In the genomic region with DNA sequence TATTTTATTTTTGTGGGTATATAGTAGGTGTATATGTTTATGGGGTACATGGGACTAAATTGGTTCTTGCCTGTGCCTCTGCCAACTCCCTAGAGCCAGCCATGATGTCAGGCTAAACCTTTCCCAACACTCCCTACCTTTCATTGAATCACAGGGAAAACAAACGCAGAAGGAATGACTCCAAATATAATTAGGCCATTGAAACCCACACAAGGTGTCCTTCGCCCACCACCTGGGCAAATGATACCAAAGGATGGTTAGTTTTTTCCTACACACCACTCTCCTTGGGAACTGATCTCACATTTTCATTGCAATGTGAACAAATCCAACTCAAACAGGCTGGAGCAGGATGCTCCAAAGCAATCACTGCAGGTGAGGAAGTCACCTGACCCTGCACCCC, we compare ENCODE assay signal across 18 cellular contexts. TPM values are rescaled to one million over a fixed set of nuclear protein-coding genes. Genes with fewer than 3 reads are reported as not detected.
A peak's percentile ranks its signal among the peaks of the same experiment; 100 is the strongest.
DNase-seq lines count a peak whose midpoint lies in the region; ATAC-seq and TF ChIP-seq lines count a peak whose summit lies in the region.
"Had no signal": no experiment of that assay in that cellular context is flagged by ENCODE, and none has a peak within 500 bp of the region (broad histone marks: within the 10 kb centered on the region; RNA-seq: fewer than 3 reads in every experiment).

No MANE protein-coding gene starts in this region.

- TF ChIP-seq EP300 in Ishikawa (IDR thresholded peaks at IDR 0.05; ENCODE audit: borderline replicate concordance) (no peak), sigmoid colon (IDR thresholded peaks at IDR 0.05) (no peak), gastroesophageal sphincter (IDR thresholded peaks at IDR 0.05) (no peak)

- intact Hi-C loops in sigmoid colon (cut with DNase I) = no loop called here

- H3K36me3 ChIP-seq in sigmoid colon (peaks cover 0 to 27% (median 2%) of the 10 kb centered on the region in 4 donors), gastroesophageal sphincter (peaks cover 0 to 29% of the 10 kb centered on the region in 2 donors)

- TF ChIP-seq RAD21 in Ishikawa (IDR thresholded peaks at IDR 0.05; ENCODE audit: low read depth) = no peak

- H3K27ac ChIP-seq in sigmoid colon (peak overlapping the region in 2 of 4 donors; percentile 17 to 87), gastroesophageal sphincter (peak overlapping the region in 1 of 4 donors; percentile 35)
- H3K27ac ChIP-seq: Peyer's patch had no signal

- TF ChIP-seq CTCF in WTC11 (IDR thresholded peaks at IDR 0.05) = no peak
- no peak for TF ChIP-seq CTCF in sigmoid colon (IDR thresholded peaks at IDR 0.05)
- TF ChIP-seq CTCF in gastroesophageal sphincter (IDR thresholded peaks at IDR 0.05) = no peak

- H3K27me3 ChIP-seq in sigmoid colon (no peaks in the 10 kb centered on the region), gastroesophageal sphincter (no peaks in the 10 kb centered on the region)
- H3K27me3 ChIP-seq: Peyer's patch had no signal

- peaks cover 22% of the 10 kb centered on the region for H3K36me3 Mint-ChIP-seq in WTC11

- H3K9me3 Mint-ChIP-seq in WTC11 = no peaks in the 10 kb centered on the region
- H3K9me3 Mint-ChIP-seq: CD8-positive, alpha-beta T cell had no signal

- POLR2A ChIA-PET in WTC11 (lab: Charles Lee) = no interaction called here

- 56 to 85% methylated on average over 2 of the region's 2 CpGs for WGBS in sigmoid colon, 2 donors
- WGBS in gastroesophageal sphincter (ENCODE audit: low coverage in 1 of 2), 2 donors = 50 to 57% methylated on average over 1 to 2 of the region's 2 CpGs

- H3K27me3 Mint-ChIP-seq in WTC11 (ENCODE audit: low read depth) = no peaks in the 10 kb centered on the region
- H3K27me3 Mint-ChIP-seq: B cell had no signal

- ATAC-seq in WTC11 = no peak
- ATAC-seq in GM19467 (IDR thresholded peaks at IDR 0.05; ENCODE audit: unreplicated experiment) = no peak
- no peak for ATAC-seq in gastroesophageal sphincter
- ATAC-seq: CD8-positive, alpha-beta T cell; SK-N-SH treated with all-trans-retinoic acid at 6 μM for 48 hours had no signal

- no peak overlapping the region for H3K4me3 Mint-ChIP-seq in WTC11
- H3K4me3 Mint-ChIP-seq: B cell; CD8-positive, alpha-beta T cell had no signal

- H3K4me3 ChIP-seq in sigmoid colon (no peak overlapping the region), gastroesophageal sphincter (no peak overlapping the region)
- H3K4me3 ChIP-seq: HAP-1, Peyer's patch had no signal

- H3K4me1 ChIP-seq in sigmoid colon = peaks cover 0 to 61% (median 46%) of the 10 kb centered on the region in 4 donors
- peaks cover 10 to 77% (median 31%) of the 10 kb centered on the region in 3 donors for H3K4me1 ChIP-seq in gastroesophageal sphincter
- H3K4me1 ChIP-seq: HAP-1 had no signal

- peak; percentile 3 for DNase-seq in activated CD8-positive, alpha-beta memory T cell treated with anti-CD3 and anti-CD28 coated beads for 24 hours
- DNase-seq in activated CD8-positive, alpha-beta memory T cell treated with anti-CD3 and anti-CD28 coated beads, Interleukin-2, amount 50 U/mL, for 4 hours = no peak
- no peak for DNase-seq in WTC11 (ENCODE audit: low spot score)
- DNase-seq in sigmoid colon = peak; percentile 33
- DNase-seq: CD8-positive, alpha-beta T cell; MM.1S; NCI-H1105; NCI-H1930; NCI-H345; NCI-H82; Peyer's patch; SHP77 had no signal

- H3K9me3 ChIP-seq in sigmoid colon (no peaks in the 10 kb centered on the region), gastroesophageal sphincter (no peaks in the 10 kb centered on the region)
- H3K9me3 ChIP-seq: HAP-1, Peyer's patch had no signal

- peaks cover 11% of the 10 kb centered on the region for H3K4me1 Mint-ChIP-seq in WTC11
- H3K4me1 Mint-ChIP-seq: B cell had no signal

- TF ChIP-seq POLR2A in sigmoid colon (IDR thresholded peaks at IDR 0.05) (no peak), gastroesophageal sphincter (IDR thresholded peaks at IDR 0.05) (no peak)

- CTCF ChIA-PET in WTC11 (lab: Charles Lee) = interaction anchor here (1.1 to 2.1 kb wide), 5 partner anchors 12 to 282 kb away, joined by 3 to 10 read pairs (median 3); no protein-coding TSS in a partner anchor

- peak overlapping the region; percentile 78; the same call in 1 of the 2 replicates for H3K27ac Mint-ChIP-seq in WTC11
- H3K27ac Mint-ChIP-seq: CD8-positive, alpha-beta T cell had no signal

TF ChIP-seq in Ishikawa, 13 proteins besides CTCF, POLR2A, EP300 and RAD21:
- TF ChIP-seq CEBPB (IDR thresholded peaks at IDR 0.05) (no peak), CREB1 (IDR thresholded peaks at IDR 0.05; ENCODE audit: low read depth) (no peak), YY1 (IDR thresholded peaks at IDR 0.05; ENCODE audit: low read depth) (no peak), NFIC (IDR thresholded peaks at IDR 0.05) (no peak), TCF12 (IDR thresholded peaks at IDR 0.05; ENCODE audit: low read depth) (no peak)
- TF ChIP-seq, protein P1, sequence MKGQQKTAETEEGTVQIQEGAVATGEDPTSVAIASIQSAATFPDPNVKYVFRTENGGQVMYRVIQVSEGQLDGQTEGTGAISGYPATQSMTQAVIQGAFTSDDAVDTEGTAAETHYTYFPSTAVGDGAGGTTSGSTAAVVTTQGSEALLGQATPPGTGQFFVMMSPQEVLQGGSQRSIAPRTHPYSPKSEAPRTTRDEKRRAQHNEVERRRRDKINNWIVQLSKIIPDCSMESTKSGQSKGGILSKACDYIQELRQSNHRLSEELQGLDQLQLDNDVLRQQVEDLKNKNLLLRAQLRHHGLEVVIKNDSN (IDR thresholded peaks at IDR 0.05) = peak; percentile 28; the same call in 1 of the 2 replicates

TF ChIP-seq in WTC11, 78 proteins besides CTCF, POLR2A, EP300 and RAD21:
- TF ChIP-seq, protein P2, sequence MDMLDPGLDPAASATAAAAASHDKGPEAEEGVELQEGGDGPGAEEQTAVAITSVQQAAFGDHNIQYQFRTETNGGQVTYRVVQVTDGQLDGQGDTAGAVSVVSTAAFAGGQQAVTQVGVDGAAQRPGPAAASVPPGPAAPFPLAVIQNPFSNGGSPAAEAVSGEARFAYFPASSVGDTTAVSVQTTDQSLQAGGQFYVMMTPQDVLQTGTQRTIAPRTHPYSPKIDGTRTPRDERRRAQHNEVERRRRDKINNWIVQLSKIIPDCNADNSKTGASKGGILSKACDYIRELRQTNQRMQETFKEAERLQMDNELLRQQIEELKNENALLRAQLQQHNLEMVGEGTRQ (CRISPR knock-in tag; IDR thresholded peaks at IDR 0.05) = peak; percentile 37; the same call in 1 of the 2 replicates
- no peak for TF ChIP-seq ZNF423 (CRISPR knock-in tag; IDR thresholded peaks at IDR 0.05)

RNA-seq across cellular contexts. Expression of a gene that starts 27.5 kb away (rescaled TPM):
- total RNA-seq in WTC11 (2021) (167 to 223 TPM (median 221 TPM) in 3 replicates), sigmoid colon (100 to 1,000 TPM; 111 to 240 (median 188) TPM), gastroesophageal sphincter (100 to 1,000 TPM in 2 of 4 donors, 10 to 100 TPM in 2; 74.2 to 200 (median 133) TPM)
- 10 to 100 TPM; 23.4 to 65.2 (median 26.4) TPM for polyA plus RNA-seq in sigmoid colon

Comparison
In these comparisons a context has a peak if more than half of its experiments do, and no peak if none do; other contexts are left out.
1. DNase-seq: peak in activated CD8-positive, alpha-beta memory T cell treated with anti-CD3 and anti-CD28 coated beads for 24 hours (single experiment) and sigmoid colon (single experiment); none in activated CD8-positive, alpha-beta memory T cell treated with anti-CD3 and anti-CD28 coated beads, Interleukin-2, amount 50 U/mL, for 4 hours (single experiment) and WTC11 (single experiment).